ENCODE assay signal across 13 cellular contexts in genomic region chr9:126916909-126917308, GRCh38. TPM values are rescaled to one million over a fixed set of nuclear protein-coding genes. Genes with fewer than 3 reads are reported as not detected.
DNase-seq lines count a peak whose midpoint lies in the region; ATAC-seq and TF ChIP-seq lines count a peak whose summit lies in the region.
"Had no signal": no experiment of that assay in that cellular context is flagged by ENCODE, and none has a peak within 500 bp of the region (broad histone marks: within the 10 kb centered on the region; RNA-seq: fewer than 3 reads in every experiment).

No MANE protein-coding gene starts in this region.

- no peak overlapping the region for H3K4me2 ChIP-seq in OCI-LY1 (ENCODE audit: low read length)

- H3K36me3 ChIP-seq in BE2C (no peaks in the 10 kb centered on the region), OCI-LY1 (ENCODE audit: insufficient read depth, low read length) (no peaks in the 10 kb centered on the region)

- H3K4me1 ChIP-seq in BE2C, result no peaks in the 10 kb centered on the region; the same call in 1 of the 2 replicates
- H3K4me1 ChIP-seq in OCI-LY1 (ENCODE audit: insufficient read depth, low read length, severe bottlenecking), result peaks cover 13% of the 10 kb centered on the region
- H3K4me1 ChIP-seq: parathyroid adenoma had no signal

- H4K20me1 ChIP-seq in OCI-LY1 (ENCODE audit: insufficient read depth, low read length), result no peaks in the 10 kb centered on the region

- no peak overlapping the region for H3K27ac ChIP-seq in OCI-LY1 (ENCODE audit: low read depth, low read length, poor library complexity, severe bottlenecking)
- H3K27ac ChIP-seq: parathyroid adenoma had no signal

- H3K9me3 ChIP-seq in BE2C (no peaks in the 10 kb centered on the region), OCI-LY1 (ENCODE audit: low read length) (no peaks in the 10 kb centered on the region)

- ATAC-seq in GM21717 (IDR thresholded peaks at IDR 0.05; ENCODE audit: unreplicated experiment), result no peak
- no peak for ATAC-seq in GM21576 (IDR thresholded peaks at IDR 0.05; ENCODE audit: unreplicated experiment)
- ATAC-seq: stimulated activated naive CD8-positive, alpha-beta T cell treated with anti-CD3 and anti-CD28 coated beads, Interleukin-15, amount 100 ng/mL, for 72 hours had no signal

- no peak overlapping the region for H3K9ac ChIP-seq in OCI-LY1 (ENCODE audit: low read length)
- H3K9ac ChIP-seq: parathyroid adenoma had no signal

- no peaks in the 10 kb centered on the region for H3K9me2 ChIP-seq in OCI-LY1 (ENCODE audit: low read depth, low read length)

- no peak overlapping the region for H3K4me3 ChIP-seq in BE2C (ENCODE audit: low read depth, low read length)
- no peak overlapping the region for H3K4me3 ChIP-seq in OCI-LY1 (ENCODE audit: low read depth, low read length, poor library complexity, severe bottlenecking)
- H3K4me3 ChIP-seq: lung had no signal

- TF ChIP-seq POLR2A in erythroblast (IDR thresholded peaks at IDR 0.05; ENCODE audit: low read length), result no peak

- no peaks in the 10 kb centered on the region for H3K79me2 ChIP-seq in OCI-LY1 (ENCODE audit: insufficient read depth, low read length)

- H2AFZ ChIP-seq in OCI-LY1 (ENCODE audit: low read length), result no peak overlapping the region
- H2AFZ ChIP-seq: parathyroid adenoma had no signal

- H3F3A ChIP-seq in OCI-LY1 (ENCODE audit: insufficient read depth, low read length), result no peaks in the 10 kb centered on the region

- TF ChIP-seq CTCF in BE2C (IDR thresholded peaks at IDR 0.05; ENCODE audit: low read depth, low read length), result peak; percentile 40; the same call in 1 of the 2 replicates
- TF ChIP-seq CTCF in GM10266 (IDR thresholded peaks at IDR 0.05; ENCODE audit: control insufficient read depth, insufficient read depth, low read depth, missing control alignments), result peak; percentile 11
- peak; percentile 18; the same call in 1 of the 2 replicates for TF ChIP-seq CTCF in OCI-LY1 (IDR thresholded peaks at IDR 0.05; ENCODE audit: low read length)

- H3K27me3 ChIP-seq in BE2C (peaks cover 3% of the 10 kb centered on the region; the same call in 1 of the 2 replicates), OCI-LY1 (ENCODE audit: insufficient read depth, low read length) (no peaks in the 10 kb centered on the region)
- H3K27me3 ChIP-seq: dorsolateral prefrontal cortex had no signal

- DNase-seq in BE2C (no peak), GM10266 (ENCODE audit: extremely low spot score) (no peak), erythroblast (lab: John Stamatoyannopoulos, UW) (peak; percentile 9 to 13), COLO829 (ENCODE audit: low spot score) (no peak)
- DNase-seq in stimulated activated naive CD4-positive, alpha-beta T cell treated with Interleukin-2 at 50 U/mL for 16 hours (lab: John Stamatoyannopoulos, UW), result no peak
- DNase-seq: dorsolateral prefrontal cortex; NCI-H1105; stimulated activated naive CD8-positive, alpha-beta T cell treated with anti-CD3 and anti-CD28 coated beads, Interleukin-15, amount 100 ng/mL, for 72 hours had no signal

RNA-seq across cellular contexts. Expression of gene RALGPS1, which starts 2.3 kb away (rescaled TPM):
- 9.3 TPM for polyA plus RNA-seq in BE2C (2012; ENCODE audit: insufficient read depth, insufficient read length, low read depth)

RNA-seq across cellular contexts. Expression of gene ZBTB34, which starts 56.5 kb away (rescaled TPM):
- polyA plus RNA-seq in BE2C (2012; ENCODE audit: insufficient read depth, insufficient read length, low read depth), result 4.4 TPM

Comparison
In these comparisons a context has a peak if more than half of its experiments do, and no peak if none do; other contexts are left out.
1. DNase-seq: peak in erythroblast (2 of 2); none in BE2C (single experiment), GM10266 (single experiment), stimulated activated naive CD4-positive, alpha-beta T cell treated with Interleukin-2 at 50 U/mL for 16 hours (single experiment) and COLO829 (single experiment).
2. Peak in every context shown above with its lines, with median percentiles within 50 percentile points of each other: CTCF ChIP-seq.